In genomic region chr14:53807580-53807979, GRCh38 we compare ENCODE assay signal across 15 cellular contexts.
DNase-seq lines count a peak whose midpoint lies in the region; ATAC-seq, FAIRE-seq and TF ChIP-seq lines count a peak whose summit lies in the region.
"Had no signal": no experiment of that assay in that cellular context is flagged by ENCODE, and none has a peak within 500 bp of the region (broad histone marks: within the 10 kb centered on the region; RNA-seq: fewer than 3 reads in every experiment).

No MANE protein-coding gene starts in this region.

- no peaks in the 10 kb centered on the region for H3K27me3 ChIP-seq in tibial artery

- peak; percentile 72 for FAIRE-seq in TTC549 (lab: Jason Lieb, UNC)
- FAIRE-seq: H54, RCC 7860 had no signal

- no peaks in the 10 kb centered on the region for H3K27me3 Mint-ChIP-seq in activated CD8-positive, alpha-beta T cell treated with anti-CD3 and anti-CD28 coated beads, Interleukin-2, amount 10 ng/mL, durations not matched to agents 7 days and 5 days (ENCODE audit: low read depth)
- H3K27me3 Mint-ChIP-seq: CD8-positive, alpha-beta memory T cell had no signal

- H3K4me3 ChIP-seq in fibroblast of the aortic adventitia (ENCODE audit: low read depth, low read length) (no peak overlapping the region), tibial artery (no peak overlapping the region)

- POLR2A ChIA-PET in activated CD8-positive, alpha-beta T cell treated with anti-CD3 and anti-CD28 coated beads, Interleukin-2, amount 10 ng/mL, durations not matched to agents 7 days and 5 days (lab: Charles Lee): no interaction called here

- peak; percentile 54 for ATAC-seq in left lobe of liver
- ATAC-seq in activated CD8-positive, alpha-beta T cell treated with anti-CD3 and anti-CD28 coated beads, Interleukin-2, amount 10 ng/mL, durations not matched to agents 7 days and 5 days: no peak

- H3K4me1 ChIP-seq in tibial artery: no peaks in the 10 kb centered on the region

- peak; percentile 29 for DNase-seq in fibroblast of the aortic adventitia (ENCODE audit: low read depth)
- DNase-seq in left lobe of liver (ENCODE audit: low spot score): no peak
- peak; percentile 49 to 74 for DNase-seq in tibial artery
- no peak for DNase-seq in effector CD4-positive, alpha-beta T cell
- DNase-seq in T-helper 1 cell: no peak
- no peak for DNase-seq in activated CD8-positive, alpha-beta T cell treated with anti-CD3 and anti-CD28 coated beads, Interleukin-2, amount 10 ng/mL, durations not matched to agents 7 days and 5 days
- DNase-seq: CD8-positive, alpha-beta memory T cell; Karpas-422; NCI-H187 treated with DMSO at 0.1 percent for 48 hours; NCI-H2171; NCI-H510A; SIG-M5 had no signal

- H3K4me1 Mint-ChIP-seq in activated CD8-positive, alpha-beta T cell treated with anti-CD3 and anti-CD28 coated beads, Interleukin-2, amount 10 ng/mL, durations not matched to agents 7 days and 5 days (ENCODE audit: low read depth): no peaks in the 10 kb centered on the region
- H3K4me1 Mint-ChIP-seq: CD8-positive, alpha-beta memory T cell had no signal

- no peaks in the 10 kb centered on the region for H3K9me3 Mint-ChIP-seq in activated CD8-positive, alpha-beta T cell treated with anti-CD3 and anti-CD28 coated beads, Interleukin-2, amount 10 ng/mL, durations not matched to agents 7 days and 5 days (ENCODE audit: insufficient read depth)

- no peak overlapping the region for H3K4me3 Mint-ChIP-seq in activated CD8-positive, alpha-beta T cell treated with anti-CD3 and anti-CD28 coated beads, Interleukin-2, amount 10 ng/mL, durations not matched to agents 7 days and 5 days
- H3K4me3 Mint-ChIP-seq: CD8-positive, alpha-beta memory T cell had no signal

- no peaks in the 10 kb centered on the region for H3K36me3 Mint-ChIP-seq in activated CD8-positive, alpha-beta T cell treated with anti-CD3 and anti-CD28 coated beads, Interleukin-2, amount 10 ng/mL, durations not matched to agents 7 days and 5 days (ENCODE audit: low read depth)
- H3K36me3 Mint-ChIP-seq: CD8-positive, alpha-beta memory T cell had no signal

- H3K36me3 ChIP-seq in tibial artery: no peaks in the 10 kb centered on the region

- no peaks in the 10 kb centered on the region for H3K9me3 ChIP-seq in tibial artery

- no peak for TF ChIP-seq CTCF in fibroblast of the aortic adventitia (IDR thresholded peaks at IDR 0.05; ENCODE audit: insufficient read depth, low read length)
- no peak for TF ChIP-seq CTCF in tibial artery (IDR thresholded peaks at IDR 0.05)

- intact Hi-C loops in tibial artery (cut with DNase I; ENCODE audit: low total_unique reads): no loop called here

- CTCF ChIA-PET in activated CD8-positive, alpha-beta T cell treated with anti-CD3 and anti-CD28 coated beads, Interleukin-2, amount 10 ng/mL, durations not matched to agents 7 days and 5 days (lab: Charles Lee): no interaction called here

- no peak overlapping the region for H3K27ac Mint-ChIP-seq in activated CD8-positive, alpha-beta T cell treated with anti-CD3 and anti-CD28 coated beads, Interleukin-2, amount 10 ng/mL, durations not matched to agents 7 days and 5 days
- H3K27ac Mint-ChIP-seq: CD8-positive, alpha-beta memory T cell had no signal

- no peak overlapping the region for H3K27ac ChIP-seq in tibial artery

Comparison
In these comparisons a context has a peak if more than half of its experiments do, and no peak if none do; other contexts are left out.
1. DNase-seq: peak in fibroblast of the aortic adventitia (single experiment) and tibial artery (2 of 2); none in left lobe of liver (single experiment), effector CD4-positive, alpha-beta T cell (single experiment), T-helper 1 cell (0 of 5) and activated CD8-positive, alpha-beta T cell treated with anti-CD3 and anti-CD28 coated beads, Interleukin-2, amount 10 ng/mL, durations not matched to agents 7 days and 5 days (single experiment).